17 cellular contexts compared by ENCODE assay signal in the genomic region with DNA sequence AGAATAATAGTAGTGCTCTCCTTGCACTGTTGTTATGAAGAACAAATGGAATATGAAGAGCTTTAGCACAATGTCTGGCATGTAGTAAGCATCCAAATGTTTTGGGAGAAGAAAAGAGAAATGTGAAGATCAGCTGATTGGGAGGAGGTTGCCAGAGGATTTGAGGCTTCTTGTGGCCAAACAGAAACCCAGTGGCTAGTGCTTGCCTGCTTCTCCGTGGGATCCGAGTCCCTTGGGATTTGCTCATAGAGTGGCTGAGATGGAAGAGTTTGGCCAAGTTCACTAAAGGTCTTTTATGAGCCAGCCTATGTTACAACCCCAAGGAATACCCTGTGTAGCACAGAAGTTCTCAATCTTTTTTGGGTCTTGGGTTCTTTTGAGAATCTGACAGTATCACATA.
DNase-seq lines count a peak whose midpoint lies in the region; ATAC-seq and TF ChIP-seq lines count a peak whose summit lies in the region.
"Had no signal": no experiment of that assay in that cellular context is flagged by ENCODE, and none has a peak within 500 bp of the region (broad histone marks: within the 10 kb centered on the region; RNA-seq: fewer than 3 reads in every experiment).

No MANE protein-coding gene starts in this region.

- H3K27ac Mint-ChIP-seq in osteocyte (ENCODE audit: unreplicated experiment) = peak overlapping the region; percentile 19

- H3K27ac ChIP-seq in ascending aorta = peak overlapping the region; percentile 55 to 68
- H3K27ac ChIP-seq in gastroesophageal sphincter = peak overlapping the region in 3 of 4 donors; percentile 58 to 73 (median 63)
- H3K27ac ChIP-seq in tibial artery = peak overlapping the region; percentile 31 to 52
- H3K27ac ChIP-seq: right lobe of liver had no signal

- H3K36me3 Mint-ChIP-seq in osteocyte (ENCODE audit: unreplicated experiment) = no peaks in the 10 kb centered on the region

- DNase-seq in ascending aorta (ENCODE audit: low spot score in 2 of 2) (no peak), osteocyte (ENCODE audit: extremely low spot score, unreplicated experiment) (no peak), tibial artery (peak in 1 of 2 donors; percentile 40), NCI-H187 treated with DMSO at 0.1 percent for 48 hours (lab: John Stamatoyannopoulos, UW) (no peak), SKM-1 treated with dmso at 0.1 percent for 144 hours (lab: John Stamatoyannopoulos, UW; ENCODE audit: unreplicated experiment) (no peak)
- DNase-seq: activated CD4-positive, alpha-beta T cell treated with anti-CD3 and anti-CD28 coated beads for 48 hours; activated gamma-delta T cell treated with Interleukin-2 at 50 U/mL for 16 hours; NCI-H1105 treated with DMSO at 0.1 percent for 48 hours; NCI-H2171; NCI-H748 treated with DMSO at 0.1 percent for 48 hours; right lobe of liver; stimulated activated CD4-positive, alpha-beta T cell treated with anti-CD3 and anti-CD28 coated beads, Interleukin-2, amount 100 ng/mL, for 48 hours had no signal

- H3K27me3 ChIP-seq in ascending aorta (no peaks in the 10 kb centered on the region), gastroesophageal sphincter (no peaks in the 10 kb centered on the region), tibial artery (no peaks in the 10 kb centered on the region)
- H3K27me3 ChIP-seq: right lobe of liver had no signal

- TF ChIP-seq CTCF in ascending aorta (IDR thresholded peaks at IDR 0.05) (no peak), gastroesophageal sphincter (IDR thresholded peaks at IDR 0.05) (no peak), osteocyte (IDR thresholded peaks at IDR 0.05) (no peak), tibial artery (IDR thresholded peaks at IDR 0.05) (no peak)

- H3K4me1 ChIP-seq in ascending aorta (peaks cover 2 to 7% of the 10 kb centered on the region in 2 donors), gastroesophageal sphincter (peaks cover 0 to 34% (median 8%) of the 10 kb centered on the region in 3 donors), tibial artery (peaks cover 0 to 19% (median 12%) of the 10 kb centered on the region in 4 donors)
- H3K4me1 ChIP-seq: right lobe of liver had no signal

- no peak for ATAC-seq in gastroesophageal sphincter
- ATAC-seq in GM21526 (IDR thresholded peaks at IDR 0.05; ENCODE audit: low FRiP score, unreplicated experiment) = no peak
- ATAC-seq in GM18907 (IDR thresholded peaks at IDR 0.05; ENCODE audit: unreplicated experiment) = no peak
- ATAC-seq: HCT116, right lobe of liver had no signal

- no peak for TF ChIP-seq EP300 in gastroesophageal sphincter (IDR thresholded peaks at IDR 0.05)

- WGBS in gastroesophageal sphincter (ENCODE audit: low coverage in 1 of 2), 2 donors = 85 to 92% methylated on average over 2 of the region's 2 CpGs

- H3K27me3 Mint-ChIP-seq in osteocyte (ENCODE audit: unreplicated experiment) = no peaks in the 10 kb centered on the region

- no peak for TF ChIP-seq POLR2A in gastroesophageal sphincter (IDR thresholded peaks at IDR 0.05)

- H3K4me1 Mint-ChIP-seq in osteocyte (ENCODE audit: unreplicated experiment) = peaks cover 13% of the 10 kb centered on the region

- intact Hi-C loops in ascending aorta (cut with DNase I) (no loop called here), tibial artery (cut with DNase I; ENCODE audit: low total_unique reads) (no loop called here)

- no peaks in the 10 kb centered on the region for H3K9me3 ChIP-seq in ascending aorta
- no peaks in the 10 kb centered on the region for H3K9me3 ChIP-seq in gastroesophageal sphincter
- H3K9me3 ChIP-seq in tibial artery = no peaks in the 10 kb centered on the region
- H3K9me3 ChIP-seq: right lobe of liver, SK-N-SH had no signal

- H3K9me3 Mint-ChIP-seq in osteocyte (ENCODE audit: unreplicated experiment) = no peaks in the 10 kb centered on the region

- H3K4me3 Mint-ChIP-seq in osteocyte (ENCODE audit: unreplicated experiment) = no peak overlapping the region

- H3K4me3 ChIP-seq in ascending aorta = no peak overlapping the region
- no peak overlapping the region for H3K4me3 ChIP-seq in gastroesophageal sphincter
- no peak overlapping the region for H3K4me3 ChIP-seq in tibial artery
- H3K4me3 ChIP-seq: right lobe of liver had no signal

- no peaks in the 10 kb centered on the region for H3K36me3 ChIP-seq in ascending aorta
- H3K36me3 ChIP-seq in gastroesophageal sphincter = no peaks in the 10 kb centered on the region
- no peaks in the 10 kb centered on the region for H3K36me3 ChIP-seq in tibial artery
- H3K36me3 ChIP-seq: right lobe of liver had no signal
